In the genomic region with DNA sequence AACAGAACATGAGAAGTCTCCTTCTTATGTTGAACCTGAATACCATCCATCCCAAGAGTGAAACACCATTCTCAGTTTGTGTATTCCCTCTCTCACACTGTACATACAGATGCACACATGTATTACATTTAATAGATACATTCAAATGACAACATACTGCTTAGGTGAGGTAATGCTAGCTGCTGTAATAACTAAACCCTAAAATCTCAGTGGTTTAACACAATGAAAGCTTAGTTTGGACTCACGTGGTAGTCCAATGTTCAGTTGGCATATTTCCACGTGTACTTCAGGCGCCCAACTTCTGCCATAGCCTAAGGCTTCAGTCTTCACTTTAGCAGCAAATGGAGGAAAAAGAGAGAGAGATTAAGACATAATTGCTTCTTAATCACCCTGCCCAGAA, we compare ENCODE assay signal across 24 cellular contexts.
DNase-seq lines count a peak whose midpoint lies in the region; ATAC-seq, FAIRE-seq and TF ChIP-seq lines count a peak whose summit lies in the region.
"Had no signal": no experiment of that assay in that cellular context is flagged by ENCODE, and none has a peak within 500 bp of the region (broad histone marks: within the 10 kb centered on the region; RNA-seq: fewer than 3 reads in every experiment).

No MANE protein-coding gene starts in this region.

- H3K4me3 Mint-ChIP-seq in CD8-positive, alpha-beta memory T cell: no peak overlapping the region
- H3K4me3 Mint-ChIP-seq: B cell; CD4-positive, alpha-beta T cell; CD8-positive, alpha-beta T cell had no signal

- POLR2A ChIA-PET in A549 (lab: Yijun Ruan, JAX): no interaction called here
- POLR2A ChIA-PET in CD8-positive, alpha-beta memory T cell (lab: Charles Lee): no interaction called here

- no peak for TF ChIP-seq CTCF in A549 (IDR thresholded peaks at IDR 0.05)

- no peak for ATAC-seq in A549
- ATAC-seq: CD8-positive, alpha-beta T cell; GM12878 had no signal

- H3K4me3 ChIP-seq in A549 (no peak overlapping the region), small intestine (ENCODE audit: low read depth in 1 of 2, low read length in 2 of 2) (no peak overlapping the region)
- no peak overlapping the region for H3K4me3 ChIP-seq in CD8-positive, alpha-beta memory T cell (ENCODE audit: low read length)
- H3K4me3 ChIP-seq: BLaER1 treated with 17β-estradiol and CSF1 and Interleukin-3, amounts not matched to agents 10 nM and 100 nM; GM12878 had no signal

- intact Hi-C loops in posterior cingulate gyrus (cut with DNase I): no loop called here

- CTCF ChIA-PET in A549 (lab: Yijun Ruan, JAX): no interaction called here
- CTCF ChIA-PET in CD8-positive, alpha-beta memory T cell (lab: Charles Lee): no interaction called here

- no peak for TF ChIP-seq RAD21 in A549 (conservative IDR thresholded peaks at IDR 0.05 in 1 of 2, IDR thresholded peaks at IDR 0.05 in 1 of 2)

- no peak overlapping the region for H3K27ac Mint-ChIP-seq in CD8-positive, alpha-beta memory T cell
- H3K27ac Mint-ChIP-seq: B cell; CD4-positive, alpha-beta T cell; CD8-positive, alpha-beta T cell had no signal

- no peaks in the 10 kb centered on the region for H3K36me3 ChIP-seq in small intestine (ENCODE audit: control insufficient read depth in 2 of 2, insufficient read depth in 2 of 2, low read length in 2 of 2)
- H3K36me3 ChIP-seq in CD8-positive, alpha-beta memory T cell (ENCODE audit: insufficient read depth, low read length): no peaks in the 10 kb centered on the region

- no peak overlapping the region for H3K27ac ChIP-seq in A549
- no peak overlapping the region for H3K27ac ChIP-seq in small intestine (ENCODE audit: low read depth in 1 of 2, low read length in 1 of 2)
- H3K27ac ChIP-seq in CD8-positive, alpha-beta memory T cell (ENCODE audit: low read depth, low read length): no peak overlapping the region
- H3K27ac ChIP-seq: BLaER1 treated with 17β-estradiol and CSF1 and Interleukin-3, amounts not matched to agents 10 nM and 100 nM; C4-2B had no signal

- no peaks in the 10 kb centered on the region for H3K27me3 ChIP-seq in small intestine (ENCODE audit: control insufficient read depth in 2 of 2, insufficient read depth in 2 of 2, low read length in 2 of 2)
- no peaks in the 10 kb centered on the region for H3K27me3 ChIP-seq in CD8-positive, alpha-beta memory T cell (ENCODE audit: insufficient read depth, low read length, poor library complexity, severe bottlenecking)
- H3K27me3 ChIP-seq: BLaER1 treated with 17β-estradiol and CSF1 and Interleukin-3, amounts not matched to agents 10 nM and 100 nM had no signal

- no peaks in the 10 kb centered on the region for H3K4me1 Mint-ChIP-seq in CD8-positive, alpha-beta memory T cell
- H3K4me1 Mint-ChIP-seq: B cell had no signal

- TF ChIP-seq EP300 in A549 (IDR thresholded peaks at IDR 0.05): no peak

- DNase-seq in A549 (ENCODE audit: low read depth in 1 of 2, low spot score in 1 of 2): no peak
- DNase-seq in HTR-8/SVneo (ENCODE audit: insufficient read length, low spot score): no peak
- peak; percentile 12 for DNase-seq in small intestine
- DNase-seq in CD8-positive, alpha-beta memory T cell: no peak
- DNase-seq in posterior cingulate gyrus: no peak
- DNase-seq: 8988T; AML-193; CD4-positive, alpha-beta T cell; CD8-positive, alpha-beta T cell; COR-L47; DMS 273 treated with DMSO at 0.1 percent for 48 hours; DMS153; DMS53; DMS79; DND-41; EL; GDM1 had no signal

- peaks cover 0 to 10% (median 0%) of the 10 kb centered on the region in 3 donors for H3K36me3 Mint-ChIP-seq in CD8-positive, alpha-beta memory T cell

- peaks cover 2 to 18% (median 10%) of the 10 kb centered on the region in 5 donors for H3K9me3 Mint-ChIP-seq in CD8-positive, alpha-beta memory T cell

- H3K27me3 Mint-ChIP-seq in CD8-positive, alpha-beta memory T cell: no peaks in the 10 kb centered on the region
- H3K27me3 Mint-ChIP-seq: B cell; CD4-positive, alpha-beta T cell had no signal

- no peak for TF ChIP-seq POLR2A in A549 (IDR thresholded peaks at IDR 0.05; ENCODE audit: low read length)

- no peaks in the 10 kb centered on the region for H3K9me3 ChIP-seq in A549
- H3K9me3 ChIP-seq in small intestine (ENCODE audit: control insufficient read depth, low read depth): peaks cover 2% of the 10 kb centered on the region
- no peaks in the 10 kb centered on the region for H3K9me3 ChIP-seq in CD8-positive, alpha-beta memory T cell (ENCODE audit: low read length)

- 72% methylated on average over 3 of the region's 3 CpGs for WGBS in A549 (ENCODE audit: missing lambda C conversion rate)
- WGBS in small intestine, 3 donors: 51 to 74% (median 61%) methylated on average over 3 of the region's 3 CpGs

- FAIRE-seq in A549 (lab: Jason Lieb, UNC) (peak; percentile 49), HTR-8/SVneo (lab: Jason Lieb, UNC) (peak; percentile 77), small intestine (lab: Jason Lieb, UNC) (no peak)
- FAIRE-seq: A204.1, GM12892, GM18507 had no signal

- H3K4me1 ChIP-seq in A549: no peaks in the 10 kb centered on the region
- no peaks in the 10 kb centered on the region for H3K4me1 ChIP-seq in small intestine (ENCODE audit: control insufficient read depth in 2 of 2, insufficient read depth in 1 of 2, low read depth in 1 of 2, low read length in 1 of 2)
- no peaks in the 10 kb centered on the region for H3K4me1 ChIP-seq in CD8-positive, alpha-beta memory T cell (ENCODE audit: insufficient read depth, low read length)
- H3K4me1 ChIP-seq: BLaER1 treated with 17β-estradiol and CSF1 and Interleukin-3, amounts not matched to agents 10 nM and 100 nM had no signal

- no peak overlapping the region for H3K4me2 ChIP-seq in A549
- H3K4me2 ChIP-seq: BLaER1 treated with 17β-estradiol and CSF1 and Interleukin-3, amounts not matched to agents 10 nM and 100 nM had no signal

TF ChIP-seq in A549, 52 proteins besides CTCF, POLR2A, EP300 and RAD21:
- TF ChIP-seq MAZ (IDR thresholded peaks at IDR 0.05; ENCODE audit: borderline replicate concordance, low read depth, low read length): no peak
- no peak for TF ChIP-seq SMC3 (IDR thresholded peaks at IDR 0.05)
- TF ChIP-seq GATA3 (IDR thresholded peaks at IDR 0.05; ENCODE audit: borderline replicate concordance): no peak
- no peak for TF ChIP-seq FOSL2 (IDR thresholded peaks at IDR 0.05)
- no peak for TF ChIP-seq FOSL2 (CRISPR knock-in tag; IDR thresholded peaks at IDR 0.05)
